8 cellular contexts compared by ENCODE assay signal in the genomic region with DNA sequence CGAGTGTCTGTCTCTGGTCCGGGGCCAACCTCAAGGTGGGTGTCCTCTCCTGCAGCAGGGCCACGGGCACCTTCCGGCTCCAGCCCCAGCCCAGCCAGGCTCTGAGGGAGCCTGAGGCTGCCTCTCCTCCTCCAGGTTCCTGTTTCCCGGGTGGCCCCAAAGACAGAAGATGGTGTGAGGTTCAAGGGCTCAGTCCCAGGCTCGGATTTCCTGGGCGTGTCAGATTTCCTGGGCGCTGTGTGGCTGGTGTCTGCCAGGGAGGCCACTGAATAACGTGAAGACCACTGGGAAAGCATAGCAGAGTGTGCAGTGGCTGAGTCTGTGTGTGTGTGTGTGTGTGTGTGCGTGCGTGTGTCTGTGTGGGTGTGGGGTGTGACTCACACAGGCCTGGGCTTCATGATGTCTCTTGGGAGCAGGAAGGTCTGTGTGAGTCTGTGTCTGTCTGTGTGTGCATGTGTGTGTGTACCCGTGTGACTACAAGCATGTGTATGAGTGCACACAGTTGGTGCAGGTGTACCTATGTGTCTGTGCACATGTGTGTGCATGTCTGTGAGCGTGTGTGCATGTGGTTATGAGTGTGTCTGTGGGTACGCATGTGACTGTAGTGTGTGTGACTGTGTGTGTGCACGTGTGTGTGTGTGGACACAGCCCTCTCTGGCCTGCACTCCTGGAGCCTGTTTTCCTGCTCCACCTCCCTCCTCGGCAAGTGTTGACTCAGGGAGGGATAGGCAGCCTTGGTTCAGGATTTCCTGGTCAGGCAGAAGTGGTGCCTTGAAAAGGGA.
DNase-seq lines count a peak whose midpoint lies in the region; ATAC-seq and TF ChIP-seq lines count a peak whose summit lies in the region.

No MANE protein-coding gene starts in this region.

- TF ChIP-seq CTCF in AG10803 (conservative IDR thresholded peaks at IDR 0.05; ENCODE audit: low read length): no peak

- ATAC-seq in HG02763 (IDR thresholded peaks at IDR 0.05; ENCODE audit: unreplicated experiment) (no peak), HG02678 (IDR thresholded peaks at IDR 0.05; ENCODE audit: unreplicated experiment) (no peak), HG03342 (IDR thresholded peaks at IDR 0.05; ENCODE audit: unreplicated experiment) (no peak)

- DNase-seq in AG10803 (ENCODE audit: low read depth) (peak; percentile 94), HuH-7 (ENCODE audit: low spot score) (peak; percentile 90), hepatic stellate cell (ENCODE audit: low spot score) (peak; percentile 86)
- DNase-seq in activated T-cell treated with anti-CD3 and anti-CD28 coated beads, Interleukin-2, amount 50 U/mL, for 48 hours: peak; percentile 66 to 71
- DNase-seq in stimulated activated CD4-positive, alpha-beta T cell treated with anti-CD3 and anti-CD28 coated beads, Interleukin-1b, Interleukin-23, amount 100 ng/mL, for 48 hours: peak; percentile 48

- no peak overlapping the region for H3K4me3 ChIP-seq in AG10803 (ENCODE audit: low read length)
